1 cellular context compared by ENCODE assay signal in the genomic region with DNA sequence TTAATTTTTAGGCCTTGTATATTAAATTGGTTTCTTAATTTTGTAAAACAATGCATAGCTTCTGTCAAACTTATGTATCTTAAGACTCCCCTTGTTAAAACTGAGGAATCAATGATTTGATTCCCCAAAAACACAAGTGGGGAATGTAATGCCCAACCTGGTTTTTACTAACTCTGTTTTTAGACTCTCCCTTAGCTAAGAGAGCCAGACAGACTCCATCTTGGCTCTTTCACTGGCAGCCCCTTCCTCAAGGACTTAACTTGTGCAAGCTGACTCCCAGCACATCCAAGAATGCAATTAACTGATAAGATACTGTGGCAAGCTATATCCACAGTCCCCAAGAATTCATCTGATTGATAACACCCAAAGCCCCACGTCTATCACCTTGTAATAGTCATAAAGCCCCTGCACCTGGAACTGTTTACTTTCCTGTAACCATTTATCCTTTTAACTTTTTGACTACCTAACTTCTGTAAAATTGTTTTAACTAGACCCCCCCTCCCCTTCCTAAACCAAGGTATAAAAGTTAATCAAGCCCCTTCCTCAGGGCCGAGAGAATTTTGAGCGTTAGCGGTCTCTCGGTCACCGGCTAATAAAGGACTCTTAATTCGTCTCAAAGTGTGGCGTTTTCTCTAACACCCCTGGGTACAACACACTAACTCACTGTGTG.
A peak's percentile ranks its signal among the peaks of the same experiment; 100 is the strongest.
TF ChIP-seq lines count a peak whose summit lies in the region.

No MANE protein-coding gene starts in this region.

TF ChIP-seq in WTC11, 78 proteins besides CTCF, POLR2A, EP300 and RAD21:
- TF ChIP-seq, protein P1, sequence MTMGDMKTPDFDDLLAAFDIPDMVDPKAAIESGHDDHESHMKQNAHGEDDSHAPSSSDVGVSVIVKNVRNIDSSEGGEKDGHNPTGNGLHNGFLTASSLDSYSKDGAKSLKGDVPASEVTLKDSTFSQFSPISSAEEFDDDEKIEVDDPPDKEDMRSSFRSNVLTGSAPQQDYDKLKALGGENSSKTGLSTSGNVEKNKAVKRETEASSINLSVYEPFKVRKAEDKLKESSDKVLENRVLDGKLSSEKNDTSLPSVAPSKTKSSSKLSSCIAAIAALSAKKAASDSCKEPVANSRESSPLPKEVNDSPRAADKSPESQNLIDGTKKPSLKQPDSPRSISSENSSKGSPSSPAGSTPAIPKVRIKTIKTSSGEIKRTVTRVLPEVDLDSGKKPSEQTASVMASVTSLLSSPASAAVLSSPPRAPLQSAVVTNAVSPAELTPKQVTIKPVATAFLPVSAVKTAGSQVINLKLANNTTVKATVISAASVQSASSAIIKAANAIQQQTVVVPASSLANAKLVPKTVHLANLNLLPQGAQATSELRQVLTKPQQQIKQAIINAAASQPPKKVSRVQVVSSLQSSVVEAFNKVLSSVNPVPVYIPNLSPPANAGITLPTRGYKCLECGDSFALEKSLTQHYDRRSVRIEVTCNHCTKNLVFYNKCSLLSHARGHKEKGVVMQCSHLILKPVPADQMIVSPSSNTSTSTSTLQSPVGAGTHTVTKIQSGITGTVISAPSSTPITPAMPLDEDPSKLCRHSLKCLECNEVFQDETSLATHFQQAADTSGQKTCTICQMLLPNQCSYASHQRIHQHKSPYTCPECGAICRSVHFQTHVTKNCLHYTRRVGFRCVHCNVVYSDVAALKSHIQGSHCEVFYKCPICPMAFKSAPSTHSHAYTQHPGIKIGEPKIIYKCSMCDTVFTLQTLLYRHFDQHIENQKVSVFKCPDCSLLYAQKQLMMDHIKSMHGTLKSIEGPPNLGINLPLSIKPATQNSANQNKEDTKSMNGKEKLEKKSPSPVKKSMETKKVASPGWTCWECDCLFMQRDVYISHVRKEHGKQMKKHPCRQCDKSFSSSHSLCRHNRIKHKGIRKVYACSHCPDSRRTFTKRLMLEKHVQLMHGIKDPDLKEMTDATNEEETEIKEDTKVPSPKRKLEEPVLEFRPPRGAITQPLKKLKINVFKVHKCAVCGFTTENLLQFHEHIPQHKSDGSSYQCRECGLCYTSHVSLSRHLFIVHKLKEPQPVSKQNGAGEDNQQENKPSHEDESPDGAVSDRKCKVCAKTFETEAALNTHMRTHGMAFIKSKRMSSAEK (CRISPR knock-in tag; IDR thresholded peaks at IDR 0.05; ENCODE audit: borderline replicate concordance): 0 out of 2 replicates have a peak, but pooled peaks have one; percentile 27
